In the genomic region with DNA sequence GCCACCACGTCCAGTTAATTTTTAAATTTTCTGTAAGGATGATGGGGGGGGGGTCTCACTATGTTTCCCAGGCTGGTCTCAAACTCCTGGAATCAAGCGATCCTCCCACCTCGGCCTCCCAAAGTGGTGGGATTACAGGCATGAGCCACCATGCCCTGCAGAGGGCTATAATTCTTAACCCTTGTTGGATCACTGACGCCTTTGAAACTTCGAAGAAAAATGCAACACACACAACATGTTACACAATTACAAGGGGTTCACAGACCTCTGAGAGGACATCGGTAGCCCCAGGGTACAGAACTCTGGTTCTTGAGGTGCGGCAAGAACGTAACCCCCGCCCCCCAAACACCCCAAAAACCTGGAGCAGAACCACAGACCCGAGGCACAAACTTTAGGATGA, we compare ENCODE assay signal across 8 cellular contexts. TPM values are rescaled to one million over a fixed set of nuclear protein-coding genes. Genes with fewer than 3 reads are reported as not detected.
DNase-seq lines count a peak whose midpoint lies in the region; ATAC-seq and TF ChIP-seq lines count a peak whose summit lies in the region.

No MANE protein-coding gene starts in this region.

- CTCF ChIA-PET in activated naive CD4-positive, alpha-beta T cell treated with anti-CD3 and anti-CD28 coated beads, Interleukin-2, amount 10 ng/mL, durations not matched to agents 7 days and 5 days (lab: Charles Lee), result interaction anchor here (13.6 kb wide), 1 partner anchor 79 kb away, joined by 438 read pairs; no protein-coding TSS in a partner anchor

- no peaks in the 10 kb centered on the region for H3K36me3 ChIP-seq in lower lobe of right lung

- H3K27me3 Mint-ChIP-seq in activated naive CD4-positive, alpha-beta T cell treated with anti-CD3 and anti-CD28 coated beads, Interleukin-2, amount 10 ng/mL, durations not matched to agents 7 days and 5 days, result peaks cover 37% of the 10 kb centered on the region
- H3K27me3 Mint-ChIP-seq in brain, result peaks cover 10% of the 10 kb centered on the region
- H3K27me3 Mint-ChIP-seq in type B pancreatic cell, result peaks cover 19% of the 10 kb centered on the region

- H3K4me1 Mint-ChIP-seq in activated naive CD4-positive, alpha-beta T cell treated with anti-CD3 and anti-CD28 coated beads, Interleukin-2, amount 10 ng/mL, durations not matched to agents 7 days and 5 days, result peaks cover 20% of the 10 kb centered on the region
- H3K4me1 Mint-ChIP-seq in brain (peaks cover 15% of the 10 kb centered on the region), type B pancreatic cell (ENCODE audit: unreplicated experiment) (no peaks in the 10 kb centered on the region)

- TF ChIP-seq CTCF in brain (conservative IDR thresholded peaks at IDR 0.05), result no peak
- no peak for TF ChIP-seq CTCF in lower lobe of right lung (IDR thresholded peaks at IDR 0.05)
- no peak for TF ChIP-seq CTCF in type B pancreatic cell (conservative IDR thresholded peaks at IDR 0.05)

- H3K36me3 Mint-ChIP-seq in activated naive CD4-positive, alpha-beta T cell treated with anti-CD3 and anti-CD28 coated beads, Interleukin-2, amount 10 ng/mL, durations not matched to agents 7 days and 5 days, result no peaks in the 10 kb centered on the region
- H3K36me3 Mint-ChIP-seq in brain, result no peaks in the 10 kb centered on the region
- no peaks in the 10 kb centered on the region for H3K36me3 Mint-ChIP-seq in type B pancreatic cell

- peak overlapping the region; percentile 65 for H3K4me3 Mint-ChIP-seq in activated naive CD4-positive, alpha-beta T cell treated with anti-CD3 and anti-CD28 coated beads, Interleukin-2, amount 10 ng/mL, durations not matched to agents 7 days and 5 days
- peak overlapping the region; percentile 76 to 82 (median 77) for H3K4me3 Mint-ChIP-seq in brain
- peak overlapping the region; percentile 82 for H3K4me3 Mint-ChIP-seq in type B pancreatic cell

- ATAC-seq in lower lobe of right lung, result no peak
- ATAC-seq in GM18861 (IDR thresholded peaks at IDR 0.05; ENCODE audit: unreplicated experiment), result no peak

- peaks cover 24% of the 10 kb centered on the region for H3K4me1 ChIP-seq in lower lobe of right lung

- peak overlapping the region; percentile 61 for H3K4me3 ChIP-seq in lower lobe of right lung

- intact Hi-C loops in lower lobe of right lung (cut with DNase I), result no loop called here

- H3K27ac ChIP-seq in lower lobe of right lung, result peak overlapping the region; percentile 84

- H3K27me3 ChIP-seq in lower lobe of right lung (ENCODE audit: low read depth), result no peaks in the 10 kb centered on the region

- H3K9me3 ChIP-seq in lower lobe of right lung, result no peaks in the 10 kb centered on the region

- no peak for DNase-seq in activated naive CD4-positive, alpha-beta T cell treated with anti-CD3 and anti-CD28 coated beads, Interleukin-2, amount 10 ng/mL, durations not matched to agents 7 days and 5 days
- DNase-seq in activated naive CD4-positive, alpha-beta T cell (lab: John Stamatoyannopoulos, UW), result no peak
- DNase-seq in lower lobe of right lung (no peak), type B pancreatic cell (ENCODE audit: extremely low spot score, unreplicated experiment) (no peak), dermis blood vessel endothelial cell (no peak), HK-2 (ENCODE audit: unreplicated experiment) (no peak)

- peaks cover 2% of the 10 kb centered on the region for H3K9me3 Mint-ChIP-seq in activated naive CD4-positive, alpha-beta T cell treated with anti-CD3 and anti-CD28 coated beads, Interleukin-2, amount 10 ng/mL, durations not matched to agents 7 days and 5 days
- H3K9me3 Mint-ChIP-seq in brain (peaks cover 0 to 3% (median 0%) of the 10 kb centered on the region in 5 experiments), type B pancreatic cell (no peaks in the 10 kb centered on the region)

- no peak overlapping the region for H3K27ac Mint-ChIP-seq in activated naive CD4-positive, alpha-beta T cell treated with anti-CD3 and anti-CD28 coated beads, Interleukin-2, amount 10 ng/mL, durations not matched to agents 7 days and 5 days
- H3K27ac Mint-ChIP-seq in brain (peak overlapping the region; percentile 15 to 75 (median 60)), type B pancreatic cell (no peak overlapping the region)

RNA-seq across cellular contexts. Expression of a gene that starts 8.4 kb away (rescaled TPM):
- 6.7 TPM for polyA plus RNA-seq in brain (ENCODE audit: insufficient read depth, low read depth, low replicate concordance)
- 32.5 TPM for total RNA-seq in lower lobe of right lung
- total RNA-seq in type B pancreatic cell (ENCODE audit: low replicate concordance), result 33.0 and 43.9 TPM in 2 replicates
- total RNA-seq in dermis blood vessel endothelial cell, result 51.9 and 66.4 TPM in 2 replicates

RNA-seq across cellular contexts. Expression of a gene that starts 40.3 kb away (rescaled TPM):
- 0.14 TPM for polyA plus RNA-seq in brain (ENCODE audit: insufficient read depth, low read depth, low replicate concordance)
- total RNA-seq in lower lobe of right lung, result 1.1 TPM
- 0.92 and 10.5 TPM in 2 replicates for total RNA-seq in type B pancreatic cell (ENCODE audit: low replicate concordance)
- total RNA-seq in dermis blood vessel endothelial cell, result 0.28 and 0.85 TPM in 2 replicates

Comparison
In these comparisons a context has a peak if more than half of its experiments do, and no peak if none do; other contexts are left out.
1. H3K27ac Mint-ChIP-seq: peak in brain (5 of 5); none in activated naive CD4-positive, alpha-beta T cell treated with anti-CD3 and anti-CD28 coated beads, Interleukin-2, amount 10 ng/mL, durations not matched to agents 7 days and 5 days (single experiment) and type B pancreatic cell (single experiment).
2. Peak in every context shown above with its lines, with median percentiles within 50 percentile points of each other: H3K4me3 Mint-ChIP-seq.